In the genomic region with DNA sequence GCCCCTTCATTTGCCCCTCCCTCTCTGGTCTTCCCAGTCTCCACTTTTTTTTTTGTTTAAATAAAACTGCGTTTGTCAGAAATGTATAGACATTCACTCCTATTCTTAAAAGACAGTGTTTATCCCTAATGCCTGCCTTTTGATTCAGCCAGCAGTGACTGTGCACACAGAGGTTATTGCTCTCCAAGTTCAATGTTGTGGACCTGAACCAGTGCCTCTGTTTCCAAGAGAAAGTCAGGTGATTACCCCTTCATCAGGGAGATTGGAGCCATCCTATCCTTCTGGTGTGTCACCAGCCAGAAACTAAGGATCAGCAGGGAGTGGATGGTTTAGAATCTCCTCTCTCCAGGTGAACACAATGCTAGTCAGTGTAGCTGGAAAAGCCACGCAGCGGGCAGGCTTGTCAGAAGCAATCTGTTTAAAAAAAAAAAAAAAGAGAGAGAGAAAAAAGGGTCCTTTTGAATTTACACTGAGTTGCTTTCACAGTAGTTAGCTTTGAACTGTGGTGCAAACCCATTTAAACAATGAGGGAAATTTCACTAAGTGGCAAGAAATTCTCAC, we compare ENCODE assay signal across 14 cellular contexts.
DNase-seq lines count a peak whose midpoint lies in the region; ATAC-seq, FAIRE-seq and TF ChIP-seq lines count a peak whose summit lies in the region.
"Had no signal": no experiment of that assay in that cellular context is flagged by ENCODE, and none has a peak within 500 bp of the region (broad histone marks: within the 10 kb centered on the region; RNA-seq: fewer than 3 reads in every experiment).

No MANE protein-coding gene starts in this region.

- intact Hi-C loops in endothelial cell of umbilical vein (cut with micrococcal nuclease), result no loop called here
- intact Hi-C loops in vagina (cut with DNase I), result no loop called here

- H2BK15ac ChIP-seq in mesendoderm (replicated peaks; ENCODE audit: low read depth), result no peak overlapping the region

- H4K5ac ChIP-seq in mesendoderm (ENCODE audit: low read length), result no peak overlapping the region

- H3K9me1 ChIP-seq in endothelial cell of umbilical vein (replicated peaks; ENCODE audit: control insufficient read depth, extremely low read depth, insufficient read depth, low read length), result no peaks in the 10 kb centered on the region

- peak overlapping the region; percentile 51 for H3K27ac Mint-ChIP-seq in activated naive CD4-positive, alpha-beta T cell treated with anti-CD3 and anti-CD28 coated beads, Interleukin-2, amount 50 U/mL, for 24 hours
- H3K27ac Mint-ChIP-seq in stimulated activated naive B cell treated with anti-CD40 and anti-IgM and Interleukin-4, amounts not matched to agents 10 μg/mL and 1 μg/mL and 100 μg/mL, for 72 hours, result no peak overlapping the region

- no peaks in the 10 kb centered on the region for H4K20me1 ChIP-seq in endothelial cell of umbilical vein (replicated peaks; ENCODE audit: control insufficient read depth, extremely low read depth, insufficient read depth, low read length)

- H3K9me3 ChIP-seq in endothelial cell of umbilical vein (replicated peaks; ENCODE audit: control insufficient read depth, insufficient read depth, low read length) (no peaks in the 10 kb centered on the region), vagina (no peaks in the 10 kb centered on the region)

- no peak overlapping the region for H3K23ac ChIP-seq in mesendoderm (ENCODE audit: low read length)

- peaks cover 12% of the 10 kb centered on the region for H3K9me3 Mint-ChIP-seq in activated naive CD4-positive, alpha-beta T cell treated with anti-CD3 and anti-CD28 coated beads, Interleukin-2, amount 50 U/mL, for 24 hours
- peaks cover 9 to 14% of the 10 kb centered on the region in 2 donors for H3K9me3 Mint-ChIP-seq in stimulated activated naive B cell treated with anti-CD40 and anti-IgM and Interleukin-4, amounts not matched to agents 10 μg/mL and 1 μg/mL and 100 μg/mL, for 72 hours

- H3K27me3 ChIP-seq in endothelial cell of umbilical vein (ENCODE audit: control insufficient read depth in 2 of 2, insufficient read depth in 2 of 2, low read length in 2 of 2), result no peaks in the 10 kb centered on the region
- no peaks in the 10 kb centered on the region for H3K27me3 ChIP-seq in mesendoderm (ENCODE audit: insufficient read depth, low read length, poor library complexity)
- H3K27me3 ChIP-seq in vagina, result no peaks in the 10 kb centered on the region
- H3K27me3 ChIP-seq: heart right ventricle had no signal

- WGBS in mesendoderm (ENCODE audit: extremely low coverage, insufficient coverage, low lambda C conversion rate), result no CpG with 5 or more reads among the region's 3 CpGs

- no peak overlapping the region for H3K56ac ChIP-seq in mesendoderm (ENCODE audit: low read length)

- no peak for DNase-seq in activated naive CD4-positive, alpha-beta T cell treated with Interleukin-2 at 50 U/mL for 16 hours
- no peak for DNase-seq in endothelial cell of umbilical vein (ENCODE audit: low read depth, low spot score)
- peak; percentile 85 for DNase-seq in mesendoderm
- DNase-seq in vagina (ENCODE audit: extremely low spot score in 2 of 2), result no peak
- DNase-seq in stimulated activated naive B cell treated with anti-CD40 and anti-IgM and Interleukin-4, amounts not matched to agents 10 μg/mL and 1 μg/mL and 100 μg/mL, for 72 hours, result no peak
- DNase-seq in activated CD4-positive, CD25-positive, alpha-beta regulatory T cell treated with anti-CD3 and anti-CD28 coated beads, Interleukin-2, amount 50 U/mL, for 72 hours, result no peak
- DNase-seq: activated CD8-positive, alpha-beta memory T cell treated with anti-CD3 and anti-CD28 coated beads, Interleukin-2, amount 50 U/mL, for 48 hours; DMS 273 treated with DMSO at 0.1 percent for 48 hours; effector CD4-positive, alpha-beta T cell; heart right ventricle; NCI-H69; retina had no signal

- POLR2A ChIA-PET in endothelial cell of umbilical vein (lab: Charles Lee), result interaction anchor here (0.7 kb wide), 1 partner anchor 12 kb away, joined by 4 read pairs; no protein-coding TSS in a partner anchor

- H3K79me2 ChIP-seq in endothelial cell of umbilical vein (ENCODE audit: control insufficient read depth, insufficient read depth, low read length), result no peaks in the 10 kb centered on the region
- no peaks in the 10 kb centered on the region for H3K79me2 ChIP-seq in mesendoderm (ENCODE audit: control insufficient read depth, insufficient read depth, low read length)

- H3K36me3 Mint-ChIP-seq in activated naive CD4-positive, alpha-beta T cell treated with anti-CD3 and anti-CD28 coated beads, Interleukin-2, amount 50 U/mL, for 24 hours, result peaks cover 19% of the 10 kb centered on the region
- H3K36me3 Mint-ChIP-seq in stimulated activated naive B cell treated with anti-CD40 and anti-IgM and Interleukin-4, amounts not matched to agents 10 μg/mL and 1 μg/mL and 100 μg/mL, for 72 hours, result peaks cover 5 to 6% of the 10 kb centered on the region in 2 donors

- H2BK5ac ChIP-seq in mesendoderm (ENCODE audit: low read length), result no peak overlapping the region

- H3K9ac ChIP-seq in endothelial cell of umbilical vein (replicated peaks; ENCODE audit: extremely low read depth, insufficient read depth, low read length) (no peak overlapping the region), mesendoderm (ENCODE audit: low read length) (no peak overlapping the region)

- H3K4me1 ChIP-seq in endothelial cell of umbilical vein (ENCODE audit: control insufficient read depth, extremely low read depth, insufficient read depth, low read length) (peaks cover 18% of the 10 kb centered on the region), mesendoderm (ENCODE audit: control insufficient read depth, low read depth, low read length) (peaks cover 9% of the 10 kb centered on the region), vagina (peaks cover 62% of the 10 kb centered on the region)

- H3K79me1 ChIP-seq in mesendoderm (ENCODE audit: low read length), result no peaks in the 10 kb centered on the region

- H3K4ac ChIP-seq in mesendoderm (ENCODE audit: low read depth, low read length), result no peak overlapping the region

- H2BK120ac ChIP-seq in mesendoderm (ENCODE audit: low read depth, low read length), result peak overlapping the region; percentile 75

- CTCF ChIA-PET in endothelial cell of umbilical vein (lab: Charles Lee), result no interaction called here

- H3K4me3 ChIP-seq in endothelial cell of umbilical vein (replicated peaks in 1 of 3; ENCODE audit: insufficient read depth in 1 of 3, low read depth in 1 of 3, low read length in 3 of 3) (no peak overlapping the region), mesendoderm (ENCODE audit: low read length) (no peak overlapping the region), vagina (no peak overlapping the region)
- H3K4me3 ChIP-seq: heart right ventricle had no signal

- no peak for TF ChIP-seq POLR2A in endothelial cell of umbilical vein (IDR thresholded peaks at IDR 0.05; ENCODE audit: low read depth, low read length)
- no peak for TF ChIP-seq POLR2A in vagina (IDR thresholded peaks at IDR 0.05)

- H3K36me3 ChIP-seq in endothelial cell of umbilical vein (ENCODE audit: control insufficient read depth in 2 of 2, extremely low read depth in 1 of 2, insufficient read depth in 2 of 2, low read length in 2 of 2), result no peaks in the 10 kb centered on the region
- no peaks in the 10 kb centered on the region for H3K36me3 ChIP-seq in mesendoderm (ENCODE audit: control insufficient read depth, insufficient read depth, low read length)
- no peaks in the 10 kb centered on the region for H3K36me3 ChIP-seq in vagina

- peak overlapping the region; percentile 44 for H3K4me3 Mint-ChIP-seq in activated naive CD4-positive, alpha-beta T cell treated with anti-CD3 and anti-CD28 coated beads, Interleukin-2, amount 50 U/mL, for 24 hours
- no peak overlapping the region for H3K4me3 Mint-ChIP-seq in stimulated activated naive B cell treated with anti-CD40 and anti-IgM and Interleukin-4, amounts not matched to agents 10 μg/mL and 1 μg/mL and 100 μg/mL, for 72 hours

- peak overlapping the region; percentile 77 for H2AFZ ChIP-seq in endothelial cell of umbilical vein (ENCODE audit: low read depth, low read length)

- H3K4me2 ChIP-seq in endothelial cell of umbilical vein (ENCODE audit: insufficient read depth, low read length) (no peak overlapping the region), mesendoderm (ENCODE audit: low read length) (no peak overlapping the region)

- H3K18ac ChIP-seq in mesendoderm (ENCODE audit: low read length), result no peak overlapping the region

- H2AK5ac ChIP-seq in mesendoderm (ENCODE audit: low read length), result no peak overlapping the region

- no peak for ATAC-seq in HG02885 (IDR thresholded peaks at IDR 0.05; ENCODE audit: poor library complexity, unreplicated experiment)
- ATAC-seq in stimulated activated naive B cell treated with anti-CD40 and anti-IgM and Interleukin-4, amounts not matched to agents 10 μg/mL and 1 μg/mL and 100 μg/mL, for 72 hours (replicated peaks), result no peak

- no peak overlapping the region for H4K8ac ChIP-seq in mesendoderm (ENCODE audit: low read depth, low read length)

- BruUV-seq in endothelial cell of umbilical vein (replicated peaks; lab: Mats Ljungman, UMichigan), result no TSS peak

- FAIRE-seq in endothelial cell of umbilical vein (lab: Jason Lieb, UNC), result no peak

- dilution Hi-C loops in endothelial cell of umbilical vein (cut with MboI; ENCODE audit: extremely low pct_ligation_motif_present, low sequenced_read_pairs), result no loop called here

- H3K27me3 Mint-ChIP-seq in activated naive CD4-positive, alpha-beta T cell treated with anti-CD3 and anti-CD28 coated beads, Interleukin-2, amount 50 U/mL, for 24 hours, result no peaks in the 10 kb centered on the region
- peaks cover 0 to 9% of the 10 kb centered on the region in 2 donors for H3K27me3 Mint-ChIP-seq in stimulated activated naive B cell treated with anti-CD40 and anti-IgM and Interleukin-4, amounts not matched to agents 10 μg/mL and 1 μg/mL and 100 μg/mL, for 72 hours

- TF ChIP-seq CTCF in endothelial cell of umbilical vein (IDR thresholded peaks at IDR 0.05; ENCODE audit: extremely low read depth in 1 of 2, insufficient read depth in 1 of 2, low read depth in 1 of 2, low read length in 2 of 2) (no peak), vagina (IDR thresholded peaks at IDR 0.05) (no peak)

- H3K27ac ChIP-seq in endothelial cell of umbilical vein (ENCODE audit: insufficient read depth, low read depth, low read length) (no peak overlapping the region), mesendoderm (ENCODE audit: low read depth, low read length) (peak overlapping the region; percentile 32), vagina (peak overlapping the region; percentile 66)

- H3K4me1 Mint-ChIP-seq in activated naive CD4-positive, alpha-beta T cell treated with anti-CD3 and anti-CD28 coated beads, Interleukin-2, amount 50 U/mL, for 24 hours, result peaks cover 58% of the 10 kb centered on the region
- peaks cover 2 to 12% of the 10 kb centered on the region in 2 donors for H3K4me1 Mint-ChIP-seq in stimulated activated naive B cell treated with anti-CD40 and anti-IgM and Interleukin-4, amounts not matched to agents 10 μg/mL and 1 μg/mL and 100 μg/mL, for 72 hours

TF ChIP-seq in endothelial cell of umbilical vein, 7 proteins besides CTCF, POLR2A, EP300 and RAD21 (continues in another document):
- TF ChIP-seq MYC (IDR thresholded peaks at IDR 0.05; ENCODE audit: low read depth, low read length) (no peak), FOS (IDR thresholded peaks at IDR 0.05; ENCODE audit: borderline replicate concordance, insufficient read depth, low read length) (no peak), EZH2 (IDR thresholded peaks at IDR 0.05; ENCODE audit: borderline replicate concordance, low read depth, low read length, severe bottlenecking) (no peak)
